In the genomic region with DNA sequence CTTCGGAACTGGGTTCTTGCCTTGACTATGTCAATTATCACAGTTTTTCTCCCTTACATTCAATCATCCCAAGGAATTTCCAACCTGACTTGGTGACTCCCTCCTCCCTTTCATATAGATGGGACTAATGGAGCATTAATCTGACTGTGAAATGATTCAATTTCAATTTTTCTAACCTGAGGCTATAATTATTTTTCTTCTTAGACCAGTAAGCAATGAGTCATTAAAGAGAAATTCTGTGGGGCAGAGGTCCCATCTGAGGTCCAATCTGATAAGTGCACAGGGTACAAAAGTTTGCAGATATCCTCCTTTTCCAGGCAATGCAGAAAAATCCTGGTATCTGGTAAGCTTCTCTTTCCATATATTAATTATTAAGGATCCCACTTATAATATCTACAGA, we compare ENCODE assay signal across 17 cellular contexts.
"Had no signal": no experiment of that assay in that cellular context is flagged by ENCODE, and none has a peak within 500 bp of the region (broad histone marks: within the 10 kb centered on the region; RNA-seq: fewer than 3 reads in every experiment).

No MANE protein-coding gene starts in this region.

- DNase-seq: activated CD4-positive, alpha-beta T cell treated with anti-CD3 and anti-CD28 coated beads, Interleukin-2, amount 50 U/mL, for 1 hour; activated CD8-positive, alpha-beta memory T cell treated with anti-CD3 and anti-CD28 coated beads, Interleukin-2, amount 50 U/mL, for 4 hours; activated naive CD4-positive, alpha-beta T cell treated with anti-CD3 and anti-CD28 coated beads, Interleukin-2, amount 10 ng/mL, durations not matched to agents 7 days and 5 days; activated naive CD8-positive, alpha-beta T cell treated with anti-CD3 and anti-CD28 coated beads, Interleukin-2, amount 50 U/mL, for 24 hours; activated T-cell treated with anti-CD3 and anti-CD28 coated beads, Interleukin-2, amount 50 U/mL, for 4 hours; aorta; erythroblast; head of caudate nucleus; kidney; left ventricle myocardium inferior; mammary epithelial cell; naive B cell; ovary; sigmoid colon; stimulated activated naive B cell treated with anti-CD40 and anti-IgM and Interleukin-4, amounts not matched to agents 10 μg/mL and 1 μg/mL and 100 μg/mL, for 72 hours; T1000; upper lobe of right lung had no signal
